Comparison of ENCODE assay signal across 1 cellular context in genomic region chr1:206717237-206717989, GRCh38.
TF ChIP-seq lines count a peak whose summit lies in the region.

No MANE protein-coding gene starts in this region.

TF ChIP-seq in K562, 482 proteins besides CTCF, POLR2A, EP300 and RAD21 (continued from another document and continues in another):
- TF ChIP-seq HMBOX1 (IDR thresholded peaks at IDR 0.05) (peak; percentile 28), RCOR1 (IDR thresholded peaks at IDR 0.05; ENCODE audit: borderline replicate concordance in 1 of 2, low read depth in 2 of 2, low read length in 2 of 2) (peak; percentile 41 to 97; a peak in 2 of 4 replicates), GATAD2B (IDR thresholded peaks at IDR 0.05; ENCODE audit: borderline replicate concordance) (no peak; the same call in 1 of the 2 replicates), GABPB1 (CRISPR knock-in tag; IDR thresholded peaks at IDR 0.05) (peak; percentile 44; the same call in 1 of the 2 replicates), SRF (CRISPR knock-in tag; IDR thresholded peaks at IDR 0.05) (peak; percentile 81 to 95; a peak in 3 of 4 replicates), LEF1 (IDR thresholded peaks at IDR 0.05) (no peak; the same call in 1 of the 2 replicates), BHLHE40 (IDR thresholded peaks at IDR 0.05; ENCODE audit: low read length) (peak; percentile 45; the same call in 1 of the 2 replicates), SMARCA4 (IDR thresholded peaks at IDR 0.05) (peak; percentile 56), ZBTB9 (CRISPR knock-in tag; IDR thresholded peaks at IDR 0.05) (no peak), MYBL2 (IDR thresholded peaks at IDR 0.05; ENCODE audit: low read depth) (no peak), MYBL2 (CRISPR knock-in tag; IDR thresholded peaks at IDR 0.05; ENCODE audit: borderline replicate concordance) (no peak), ESRRA (IDR thresholded peaks at IDR 0.05; ENCODE audit: borderline replicate concordance, low read depth) (peak; percentile 69; the same call in 1 of the 2 replicates), CBX1 (IDR thresholded peaks at IDR 0.05; ENCODE audit: low read depth) (no peak), MBD2 (IDR thresholded peaks at IDR 0.05; ENCODE audit: borderline replicate concordance, low read depth) (peak; percentile 32; the same call in 1 of the 2 replicates), ZNF609 (CRISPR knock-in tag; IDR thresholded peaks at IDR 0.05; ENCODE audit: borderline replicate concordance) (no peak), CGGBP1 (CRISPR knock-in tag; IDR thresholded peaks at IDR 0.05) (no peak), ATF3 (IDR thresholded peaks at IDR 0.05) (peak; percentile 55; the same call in 1 of the 2 replicates), ATF3 (CRISPR knock-in tag; conservative IDR thresholded peaks at IDR 0.05) (no peak), KDM1A (IDR thresholded peaks at IDR 0.05) (peak; percentile 64 to 73), MYNN (IDR thresholded peaks at IDR 0.05) (0 out of 2 replicates have a peak, but pooled peaks have one; percentile 27), MYNN (CRISPR knock-in tag; IDR thresholded peaks at IDR 0.05) (no peak), NCOR1 (IDR thresholded peaks at IDR 0.05) (peak; percentile 73), KLF6 (CRISPR knock-in tag; IDR thresholded peaks at IDR 0.05; ENCODE audit: borderline replicate concordance) (peak; percentile 43; the same call in 1 of the 2 replicates), HSF4 (CRISPR knock-in tag; IDR thresholded peaks at IDR 0.05; ENCODE audit: borderline replicate concordance) (no peak), ZNF232 (CRISPR knock-in tag; IDR thresholded peaks at IDR 0.05) (no peak), SMAD1 (IDR thresholded peaks at IDR 0.05; ENCODE audit: low read depth, low read length, partially characterized antibody) (peak; percentile 81), CBX5 (IDR thresholded peaks at IDR 0.05; ENCODE audit: borderline replicate concordance, low read depth) (no peak), U2AF1 (optimal IDR thresholded peaks at IDR 0.05; ENCODE audit: low read depth, low read length) (no peak), TEAD1 (CRISPR knock-in tag; IDR thresholded peaks at IDR 0.05) (peak; percentile 78 to 89; a peak in 3 of 4 replicates), ATF6 (CRISPR knock-in tag; IDR thresholded peaks at IDR 0.05) (no peak), FOXM1 (IDR thresholded peaks at IDR 0.05; ENCODE audit: low read depth) (no peak), FOXM1 (CRISPR knock-in tag; IDR thresholded peaks at IDR 0.05; ENCODE audit: low read depth) (no peak), ZBTB8A (IDR thresholded peaks at IDR 0.05; ENCODE audit: partially characterized antibody) (no peak), ZNF239 (CRISPR knock-in tag; IDR thresholded peaks at IDR 0.05) (peak; percentile 61), ETV6 (IDR thresholded peaks at IDR 0.05; ENCODE audit: borderline replicate concordance in 1 of 2, low read depth in 2 of 2, low read length in 1 of 2) (peak in 1 of 2 experiments; percentile 92; a peak in 2 of 4 replicates), ETV6 (CRISPR knock-in tag; IDR thresholded peaks at IDR 0.05; ENCODE audit: borderline replicate concordance) (no peak), ZNF644 (tag; IDR thresholded peaks at IDR 0.05; ENCODE audit: low read depth) (peak; percentile 84), MAFF (IDR thresholded peaks at IDR 0.05; ENCODE audit: low read length) (no peak), ASH1L (IDR thresholded peaks at IDR 0.05; ENCODE audit: borderline replicate concordance, low read depth, partially characterized antibody) (no peak), TEAD4 (IDR thresholded peaks at IDR 0.05; ENCODE audit: low read length) (peak; percentile 61; the same call in 1 of the 2 replicates), TEAD4 (CRISPR knock-in tag; IDR thresholded peaks at IDR 0.05; ENCODE audit: borderline replicate concordance) (no peak), NFIC (IDR thresholded peaks at IDR 0.05) (peak; percentile 87), ZNF639 (CRISPR knock-in tag; conservative IDR thresholded peaks at IDR 0.05 in 1 of 2, IDR thresholded peaks at IDR 0.05 in 1 of 2) (peak in 1 of 2 experiments; percentile 82; a peak in 1 of 4 replicates), ZNF175 (CRISPR knock-in tag; IDR thresholded peaks at IDR 0.05; ENCODE audit: low read depth) (peak; percentile 94), ZFX (CRISPR knock-in tag; IDR thresholded peaks at IDR 0.05) (peak; percentile 39; the same call in 1 of the 2 replicates), KLF16 (IDR thresholded peaks at IDR 0.05) (peak; percentile 40; the same call in 1 of the 2 replicates), IRF9 (tag; IDR thresholded peaks at IDR 0.05) (peak; percentile 42; the same call in 1 of the 2 replicates), TFAP4 (CRISPR knock-in tag; IDR thresholded peaks at IDR 0.05; ENCODE audit: borderline replicate concordance) (peak; percentile 57; the same call in 1 of the 2 replicates), CXXC5 (CRISPR knock-in tag; IDR thresholded peaks at IDR 0.05) (peak; percentile 77), HES1 (IDR thresholded peaks at IDR 0.05; ENCODE audit: low read depth) (peak; percentile 80), VEZF1 (CRISPR knock-in tag; IDR thresholded peaks at IDR 0.05) (peak; percentile 73), SIN3A (IDR thresholded peaks at IDR 0.05; ENCODE audit: borderline replicate concordance in 2 of 2, control insufficient read depth in 1 of 2, low read depth in 2 of 2, low read length in 2 of 2) (no peak)
